Comparison of ENCODE assay signal across 1 cellular context in genomic region chr12:1053690-1054089, GRCh38.
TF ChIP-seq lines count a peak whose summit lies in the region.

No MANE protein-coding gene starts in this region.

TF ChIP-seq in H1, 55 proteins besides CTCF, POLR2A, EP300 and RAD21 (continued from another document):
- TF ChIP-seq CHD7 (IDR thresholded peaks at IDR 0.05; ENCODE audit: insufficient replicate concordance, low read length) (no peak), JUN (IDR thresholded peaks at IDR 0.05; ENCODE audit: low read depth, low read length) (no peak), CBX5 (IDR thresholded peaks at IDR 0.05; ENCODE audit: low read depth, low read length) (no peak), ASH2L (IDR thresholded peaks at IDR 0.05; ENCODE audit: low read length) (no peak), BRCA1 (IDR thresholded peaks at IDR 0.05; ENCODE audit: low read depth, low read length) (no peak), TBP (IDR thresholded peaks at IDR 0.05; ENCODE audit: low read depth, low read length) (no peak)
